ENCODE assay signal across 30 cellular contexts in genomic region chr3:58424613-58425012, GRCh38. TPM values are rescaled to one million over a fixed set of nuclear protein-coding genes. Genes with fewer than 3 reads are reported as not detected.
DNase-seq lines count a peak whose midpoint lies in the region; ATAC-seq and TF ChIP-seq lines count a peak whose summit lies in the region.
"Had no signal": no experiment of that assay in that cellular context is flagged by ENCODE, and none has a peak within 500 bp of the region (broad histone marks: within the 10 kb centered on the region; RNA-seq: fewer than 3 reads in every experiment).

No MANE protein-coding gene starts in this region.

- no peak overlapping the region for H2BK5ac ChIP-seq in H9 (ENCODE audit: insufficient read length, low read length)

- no peak overlapping the region for H3T11ph ChIP-seq in H9 (ENCODE audit: low read length)

- H4K91ac ChIP-seq in H9 (ENCODE audit: insufficient read length, low read depth, low read length) = no peak overlapping the region

- WGBS in H9 (ENCODE audit: extremely low coverage, insufficient read length, low lambda C conversion rate) = no CpG with 5 or more reads among the region's 8 CpGs
- WGBS in endodermal cell (ENCODE audit: insufficient coverage in 1 of 2, insufficient read length in 1 of 2), 2 experiments = 95 to 98% methylated on average over 6 to 8 of the region's 8 CpGs
- 92% methylated on average over 8 of the region's 8 CpGs for WGBS in smooth muscle cell (ENCODE audit: low lambda C conversion rate)

- no peak overlapping the region for H3K56ac ChIP-seq in H9 (ENCODE audit: insufficient read length, low read depth, low read length)

- peaks cover 81% of the 10 kb centered on the region for H3K36me3 Mint-ChIP-seq in CD8-positive, alpha-beta T cell
- H3K36me3 Mint-ChIP-seq in H9 (ENCODE audit: insufficient read depth in 1 of 3, low read depth in 3 of 3) (peaks cover 33 to 59% (median 42%) of the 10 kb centered on the region in 3 experiments; a peak in 6 of 7 replicates), endodermal cell (ENCODE audit: low read depth) (peaks cover 63% of the 10 kb centered on the region)

- no peaks in the 10 kb centered on the region for H3K4me1 Mint-ChIP-seq in CD8-positive, alpha-beta T cell (ENCODE audit: low read depth)
- no peaks in the 10 kb centered on the region for H3K4me1 Mint-ChIP-seq in H9
- H3K4me1 Mint-ChIP-seq in endodermal cell = peaks cover 21% of the 10 kb centered on the region
- H3K4me1 Mint-ChIP-seq: mesothelial cell of epicardium had no signal

- no peak overlapping the region for H2BK12ac ChIP-seq in H9 (ENCODE audit: insufficient read length, low read depth, low read length)

- DNase-seq in CD8-positive, alpha-beta T cell = no peak
- DNase-seq in H9 (no peak), endodermal cell (peak; percentile 60), NCI-H82 (lab: John Stamatoyannopoulos, UW) (no peak), smooth muscle cell (lab: John Stamatoyannopoulos, UW; ENCODE audit: unreplicated experiment) (no peak), NCI-H748 treated with DMSO at 0.1 percent for 48 hours (lab: John Stamatoyannopoulos, UW) (no peak), ecto neural progenitor cell (ENCODE audit: low spot score) (no peak)
- DNase-seq: activated CD4-positive, alpha-beta T cell treated with anti-CD3 and anti-CD28 coated beads, Interleukin-2, amount 50 U/mL, for 4 hours; activated CD8-positive, alpha-beta memory T cell treated with anti-CD3 and anti-CD28 coated beads, Interleukin-2, amount 50 U/mL, for 4 hours; activated effector memory CD4-positive, alpha-beta T cell treated with Interleukin-2 at 50 U/mL for 16 hours; Calu3; DMS79 treated with DMSO at 0.1 percent for 48 hours; effector memory CD4-positive, alpha-beta T cell; foreskin melanocyte; GF-D8; naive B cell; NCI-H187; NCI-H69; small intestine; stimulated activated CD4-positive, alpha-beta T cell treated with anti-CD3 and anti-CD28 coated beads, Interleukin-1b, Interleukin-23, amount 100 ng/mL, for 48 hours; SW 1271; T1000; uterus had no signal

- H3K9ac ChIP-seq in H9 (ENCODE audit: extremely low read depth, insufficient read length, low read length) (no peak overlapping the region), endodermal cell (ENCODE audit: extremely low read depth, low read length, poor library complexity, severe bottlenecking) (no peak overlapping the region), smooth muscle cell (ENCODE audit: low read depth) (no peak overlapping the region)

- no peaks in the 10 kb centered on the region for H3K4me1 ChIP-seq in CD8-positive, alpha-beta T cell (ENCODE audit: insufficient read depth, low read length)
- H3K4me1 ChIP-seq in H9 (ENCODE audit: insufficient read depth, low read length) = no peaks in the 10 kb centered on the region
- no peaks in the 10 kb centered on the region for H3K4me1 ChIP-seq in endodermal cell (ENCODE audit: control insufficient read depth, insufficient read depth, low read length)
- H3K4me1 ChIP-seq in neutrophil (ENCODE audit: control insufficient read depth in 1 of 2, insufficient read depth in 1 of 2, low read depth in 1 of 2, low read length in 1 of 2) = no peaks in the 10 kb centered on the region
- H3K4me1 ChIP-seq in smooth muscle cell (ENCODE audit: low read depth) = no peaks in the 10 kb centered on the region

- no peaks in the 10 kb centered on the region for H3K9me3 ChIP-seq in CD8-positive, alpha-beta T cell (ENCODE audit: low read length)
- H3K9me3 ChIP-seq in H9 (ENCODE audit: control insufficient read depth, low read depth, low read length) (no peaks in the 10 kb centered on the region), endodermal cell (ENCODE audit: control insufficient read depth, low read length) (no peaks in the 10 kb centered on the region), neutrophil (no peaks in the 10 kb centered on the region), smooth muscle cell (replicated peaks; ENCODE audit: low read depth) (no peaks in the 10 kb centered on the region)
- H3K9me3 ChIP-seq: thoracic aorta, uterus had no signal

- no peaks in the 10 kb centered on the region for H3K27me3 ChIP-seq in CD8-positive, alpha-beta T cell (ENCODE audit: insufficient read depth, low read length)
- H3K27me3 ChIP-seq in H9 (ENCODE audit: insufficient read depth, low read length) = no peaks in the 10 kb centered on the region
- H3K27me3 ChIP-seq in endodermal cell (ENCODE audit: control insufficient read depth, insufficient read depth, low read length, poor library complexity, severe bottlenecking) = no peaks in the 10 kb centered on the region
- no peaks in the 10 kb centered on the region for H3K27me3 ChIP-seq in neutrophil
- no peaks in the 10 kb centered on the region for H3K27me3 ChIP-seq in smooth muscle cell (ENCODE audit: low read depth)
- H3K27me3 ChIP-seq: hepatocyte, uterus had no signal

- H2BK120ac ChIP-seq in H9 (ENCODE audit: low read depth, low read length, poor library complexity, severe bottlenecking) = no peak overlapping the region

- H3K18ac ChIP-seq in H9 (ENCODE audit: insufficient read length, low read depth, low read length) = no peak overlapping the region

- H3K4ac ChIP-seq in H9 (ENCODE audit: low read depth, low read length) = no peak overlapping the region

- H2BK15ac ChIP-seq in H9 (ENCODE audit: low read depth, low read length) = no peak overlapping the region

- no peak overlapping the region for H3K14ac ChIP-seq in H9 (ENCODE audit: insufficient read depth, low read length)

- peaks cover 30% of the 10 kb centered on the region for H3F3A ChIP-seq in smooth muscle cell (ENCODE audit: low read depth)

- POLR2A ChIA-PET in CD8-positive, alpha-beta T cell (lab: Charles Lee) = interaction anchor here (1.1 to 1.6 kb wide), 2 partner anchors 8 to 118 kb away, joined by 3 to 4 read pairs; partner anchors contain the start of gene HTD2

- CTCF ChIA-PET in CD8-positive, alpha-beta T cell (lab: Charles Lee) = interaction anchor here (1.0 to 2.7 kb wide), 2 partner anchors 9 to 119 kb away, joined by 3 to 10 read pairs; partner anchors contain the start of genes HTD2 and RPP14

- no peak overlapping the region for H4K8ac ChIP-seq in H9 (replicated peaks; ENCODE audit: insufficient read length, low read depth, low read length)

- H3K27me3 Mint-ChIP-seq in CD8-positive, alpha-beta T cell (ENCODE audit: low read depth) = no peaks in the 10 kb centered on the region
- H3K27me3 Mint-ChIP-seq in H9 (ENCODE audit: low read depth) (no peaks in the 10 kb centered on the region), endodermal cell (ENCODE audit: insufficient read depth) (no peaks in the 10 kb centered on the region)
- H3K27me3 Mint-ChIP-seq: naive B cell had no signal

- no peaks in the 10 kb centered on the region for H3K79me2 ChIP-seq in H9 (ENCODE audit: insufficient read depth, low read length)
- H3K79me2 ChIP-seq in smooth muscle cell (ENCODE audit: low read depth) = no peaks in the 10 kb centered on the region

- H2AK5ac ChIP-seq in H9 (ENCODE audit: insufficient read length, low read length) = no peak overlapping the region

- no peaks in the 10 kb centered on the region for H3K79me1 ChIP-seq in H9 (ENCODE audit: insufficient read depth, low read depth, low read length, poor library complexity, severe bottlenecking)

- H3K27ac ChIP-seq in CD8-positive, alpha-beta T cell (ENCODE audit: low read depth, low read length) = no peak overlapping the region
- H3K27ac ChIP-seq in H9 (ENCODE audit: insufficient read length, low read depth, low read length) (no peak overlapping the region), endodermal cell (ENCODE audit: low read depth, low read length) (no peak overlapping the region), neutrophil (peak overlapping the region; percentile 0), smooth muscle cell (ENCODE audit: low read depth) (no peak overlapping the region)
- H3K27ac ChIP-seq: hepatocyte, thoracic aorta had no signal

- no peaks in the 10 kb centered on the region for H3K23me2 ChIP-seq in H9 (ENCODE audit: insufficient read length, low read depth, low read length, poor library complexity, severe bottlenecking)

- H2AFZ ChIP-seq in H9 (ENCODE audit: low read length) = no peak overlapping the region
- no peak overlapping the region for H2AFZ ChIP-seq in smooth muscle cell (ENCODE audit: low read depth)
- H2AFZ ChIP-seq: hepatocyte had no signal

- H4K5ac ChIP-seq in H9 (ENCODE audit: insufficient read length, low read depth, low read length) = no peak overlapping the region

- no peak overlapping the region for H3K4me2 ChIP-seq in H9 (ENCODE audit: insufficient read depth, insufficient read length, low read length)
- H3K4me2 ChIP-seq in smooth muscle cell = no peak overlapping the region
- H3K4me2 ChIP-seq: hepatocyte had no signal

- no peak overlapping the region for H2BK20ac ChIP-seq in H9 (ENCODE audit: low read depth, low read length, poor library complexity, severe bottlenecking)

- TF ChIP-seq CTCF in CD8-positive, alpha-beta T cell (IDR thresholded peaks at IDR 0.05) = no peak
- TF ChIP-seq CTCF in H9 (conservative IDR thresholded peaks at IDR 0.05) (no peak), endodermal cell (conservative IDR thresholded peaks at IDR 0.05) (no peak), neutrophil (IDR thresholded peaks at IDR 0.05) (no peak), smooth muscle cell (IDR thresholded peaks at IDR 0.05; ENCODE audit: borderline replicate concordance, insufficient read depth, poor library complexity, severe bottlenecking) (no peak)

- peak overlapping the region; percentile 41 for H3K27ac Mint-ChIP-seq in CD8-positive, alpha-beta T cell
- peak overlapping the region in 2 of 3 experiments; percentile 51 to 64; a peak in 3 of 7 replicates for H3K27ac Mint-ChIP-seq in H9
- H3K27ac Mint-ChIP-seq in endodermal cell = peak overlapping the region; percentile 55
- H3K27ac Mint-ChIP-seq: mesothelial cell of epicardium had no signal

- peaks cover 3% of the 10 kb centered on the region for H4K20me1 ChIP-seq in H9 (ENCODE audit: control insufficient read depth, insufficient read depth, insufficient read length)
- H4K20me1 ChIP-seq in smooth muscle cell (ENCODE audit: low read depth) = no peaks in the 10 kb centered on the region

- ATAC-seq in CD8-positive, alpha-beta T cell = no peak
- ATAC-seq: esophagus mucosa, left lobe of liver had no signal

- H3K36me3 ChIP-seq in CD8-positive, alpha-beta T cell (ENCODE audit: insufficient read depth, low read length) = peaks cover 28% of the 10 kb centered on the region
- H3K36me3 ChIP-seq in endodermal cell (ENCODE audit: control insufficient read depth, insufficient read depth, low read length) (peaks cover 65% of the 10 kb centered on the region), neutrophil (peaks cover 100% of the 10 kb centered on the region), smooth muscle cell (ENCODE audit: low read depth) (peaks cover 18% of the 10 kb centered on the region)
- H3K36me3 ChIP-seq: uterus had no signal

- no peak overlapping the region for H3K23ac ChIP-seq in H9 (ENCODE audit: insufficient read length, low read depth, low read length)

- H3K9me3 Mint-ChIP-seq in CD8-positive, alpha-beta T cell = no peaks in the 10 kb centered on the region
- H3K9me3 Mint-ChIP-seq in H9 (no peaks in the 10 kb centered on the region), endodermal cell (no peaks in the 10 kb centered on the region)
- H3K9me3 Mint-ChIP-seq: CD14-positive monocyte, mesothelial cell of epicardium, naive B cell had no signal

- intact Hi-C loops in CD8-positive, alpha-beta T cell (cut with DNase I, micrococcal nuclease) = loop anchor here in 1 of 2 experiments (10.0 kb wide), 1 partner anchor 310 kb away; no protein-coding TSS in a partner anchor

- no peak overlapping the region for H3K4me3 ChIP-seq in CD8-positive, alpha-beta T cell (ENCODE audit: low read depth, low read length)
- no peak overlapping the region for H3K4me3 ChIP-seq in endodermal cell (ENCODE audit: low read length)
- no peak overlapping the region for H3K4me3 ChIP-seq in neutrophil (ENCODE audit: low read depth in 1 of 2, low read length in 1 of 2)
- H3K4me3 ChIP-seq in smooth muscle cell = no peak overlapping the region
- H3K4me3 ChIP-seq: hepatocyte, thoracic aorta, uterus had no signal

- H3K4me3 Mint-ChIP-seq in CD8-positive, alpha-beta T cell = no peak overlapping the region
- H3K4me3 Mint-ChIP-seq in H9 = no peak overlapping the region; a peak in 1 of 5 replicates
- H3K4me3 Mint-ChIP-seq in endodermal cell = no peak overlapping the region
- H3K4me3 Mint-ChIP-seq: CD14-positive monocyte, mesothelial cell of epicardium, naive B cell had no signal

RNA-seq across cellular contexts. Expression of gene PDHB, which starts 9.0 kb away (rescaled TPM):
- 10 to 100 TPM; 32.5 to 33.2 TPM for total RNA-seq in CD8-positive, alpha-beta T cell
- total RNA-seq in H9 (2021) = 131 and 132 TPM in 2 replicates
- 100 to 1,000 TPM; 127 to 159 TPM for total RNA-seq in endodermal cell
- 108 TPM for polyA plus RNA-seq in endodermal cell (2013, experiment 1 of 2)
- 102 TPM for polyA plus RNA-seq in endodermal cell (2013, experiment 2 of 2)
- total RNA-seq in smooth muscle cell = 123 and 134 TPM in 2 replicates
- polyA plus RNA-seq in smooth muscle cell = 122 and 128 TPM in 2 replicates
